8 cellular contexts compared by ENCODE assay signal in genomic region chr11:77411717-77412441, GRCh38.
A peak's percentile ranks its signal among the peaks of the same experiment; 100 is the strongest.
DNase-seq lines count a peak whose midpoint lies in the region; ATAC-seq and TF ChIP-seq lines count a peak whose summit lies in the region.

No MANE protein-coding gene starts in this region.

- no peaks in the 10 kb centered on the region for H3K9me3 ChIP-seq in endodermal cell (ENCODE audit: control insufficient read depth, low read length)

- H3K9me3 Mint-ChIP-seq in endodermal cell, result no peaks in the 10 kb centered on the region

- DNase-seq in NCI-H526 (lab: John Stamatoyannopoulos, UW) (peak; percentile 30 to 87), endodermal cell (peak; percentile 95), midbrain (lab: John Stamatoyannopoulos, UW) (peak; percentile 73)
- peak; percentile 43 for DNase-seq in activated CD8-positive, alpha-beta memory T cell treated with anti-CD3 and anti-CD28 coated beads, Interleukin-2, amount 50 U/mL, for 1 hour (ENCODE audit: extremely low read depth)
- DNase-seq in stimulated activated CD8-positive, alpha-beta memory T cell treated with anti-CD3 and anti-CD28 coated beads, Interleukin-15, amount 100 ng/mL, for 4 hours (ENCODE audit: low read depth in 2 of 2), result peak; percentile 52 to 53

- peak overlapping the region; percentile 29; the same call in 1 of the 2 replicates for H3K27ac ChIP-seq in 22Rv1
- no peak overlapping the region for H3K27ac ChIP-seq in endodermal cell (ENCODE audit: low read depth, low read length)

- H3K4me1 Mint-ChIP-seq in endodermal cell, result peaks cover 48% of the 10 kb centered on the region

- peak overlapping the region; percentile 58 for H3K9ac ChIP-seq in endodermal cell (ENCODE audit: extremely low read depth, low read length, poor library complexity, severe bottlenecking)

- no peaks in the 10 kb centered on the region for H3K27me3 ChIP-seq in endodermal cell (ENCODE audit: control insufficient read depth, insufficient read depth, low read length, poor library complexity, severe bottlenecking)

- peaks cover 4% of the 10 kb centered on the region for H3K36me3 Mint-ChIP-seq in endodermal cell (ENCODE audit: low read depth)

- TF ChIP-seq CTCF in 22Rv1 (IDR thresholded peaks at IDR 0.05) (peak; percentile 20; the same call in 1 of the 2 replicates), endodermal cell (conservative IDR thresholded peaks at IDR 0.05) (peak; percentile 18)

- peak overlapping the region; percentile 92 for H3K27ac Mint-ChIP-seq in endodermal cell

- H3K27me3 Mint-ChIP-seq in endodermal cell (ENCODE audit: insufficient read depth), result no peaks in the 10 kb centered on the region

- peak overlapping the region; percentile 84 for H3K4me3 ChIP-seq in endodermal cell (ENCODE audit: low read length)

- H3K4me3 Mint-ChIP-seq in endodermal cell, result peak overlapping the region; percentile 66

- ATAC-seq in GM18519 (IDR thresholded peaks at IDR 0.05; ENCODE audit: low FRiP score, unreplicated experiment), result peak; percentile 73
- ATAC-seq in HG03045 (IDR thresholded peaks at IDR 0.05; ENCODE audit: unreplicated experiment), result peak; percentile 89

- H3K4me1 ChIP-seq in endodermal cell (ENCODE audit: control insufficient read depth, insufficient read depth, low read length), result peaks cover 7% of the 10 kb centered on the region

- 1% methylated on average over 33 of the region's 33 CpGs; no CpG with 5 or more reads in 1 of the 2 experiments for WGBS in endodermal cell (ENCODE audit: insufficient coverage in 1 of 2, insufficient read length in 1 of 2), 2 experiments

- no peaks in the 10 kb centered on the region for H3K36me3 ChIP-seq in endodermal cell (ENCODE audit: control insufficient read depth, insufficient read depth, low read length)

Comparison
In these comparisons a context has a peak if more than half of its experiments do, and no peak if none do; other contexts are left out.
1. DNase-seq: peak in every context shown above with its lines; median percentile 95 in endodermal cell; 73 in midbrain; 58 in NCI-H526; 52 in stimulated activated CD8-positive, alpha-beta memory T cell treated with anti-CD3 and anti-CD28 coated beads, Interleukin-15, amount 100 ng/mL, for 4 hours; 43 in activated CD8-positive, alpha-beta memory T cell treated with anti-CD3 and anti-CD28 coated beads, Interleukin-2, amount 50 U/mL, for 1 hour.